8 cellular contexts compared by ENCODE assay signal in genomic region chr22:35380537-35381423, GRCh38. TPM values are rescaled to one million over a fixed set of nuclear protein-coding genes. Genes with fewer than 3 reads are reported as not detected.
DNase-seq lines count a peak whose midpoint lies in the region; ATAC-seq and TF ChIP-seq lines count a peak whose summit lies in the region.

TSS of gene HMOX1 (plus strand) at chr22:35381096. CDS start at chr22:35381174, 78 bp downstream.

- peak within 1 kb of the TSS; percentile 28 for H3K18ac ChIP-seq in H9 (ENCODE audit: insufficient read length, low read depth, low read length)

- no peak within 1 kb of the TSS for H2BK120ac ChIP-seq in H9 (ENCODE audit: low read depth, low read length, poor library complexity, severe bottlenecking)

- H3K14ac ChIP-seq in H9 (ENCODE audit: insufficient read depth, low read length) = peak within 1 kb of the TSS; percentile 89

- no peak within 1 kb of the TSS for H3T11ph ChIP-seq in H9 (ENCODE audit: low read length)

- no peak within 1 kb of the TSS for H4K91ac ChIP-seq in H9 (ENCODE audit: insufficient read length, low read depth, low read length)

- DNase-seq in GF-D8 (lab: John Stamatoyannopoulos, UW) (peak; percentile 6), H9 (peak; percentile 81), NCI-H146 (lab: John Stamatoyannopoulos, UW) (peak; percentile 75), cerebellum (ENCODE audit: low spot score) (peak; percentile 63), iris pigment epithelial cell (ENCODE audit: low read depth) (peak; percentile 90)
- peak; percentile 17 to 48 (median 36) for DNase-seq in activated CD4-positive, CD25-positive, alpha-beta regulatory T cell (lab: John Stamatoyannopoulos, UW)

- H3K27me3 ChIP-seq in H9 (ENCODE audit: insufficient read depth, low read length) (no peaks in the 10 kb centered on the region), skeletal muscle satellite cell (ENCODE audit: control insufficient read depth, insufficient read depth, low read length) (no peaks in the 10 kb centered on the region)

- no peak within 1 kb of the TSS for H2AFZ ChIP-seq in H9 (ENCODE audit: low read length)

- H3K4me3 Mint-ChIP-seq in H9 = peak within 1 kb of the TSS; percentile 66 to 82

- H2BK12ac ChIP-seq in H9 (ENCODE audit: insufficient read length, low read depth, low read length) = no peak within 1 kb of the TSS

- H3K4me2 ChIP-seq in H9 (ENCODE audit: insufficient read depth, insufficient read length, low read length) (peak within 1 kb of the TSS; percentile 87), skeletal muscle satellite cell (ENCODE audit: low read length) (peak within 1 kb of the TSS; percentile 90)

- peaks cover 7% of the 10 kb centered on the region for H3K23me2 ChIP-seq in H9 (ENCODE audit: insufficient read length, low read depth, low read length, poor library complexity, severe bottlenecking)

- no peak; the same call in 2 of the 3 replicates for TF ChIP-seq CTCF in H9 (conservative IDR thresholded peaks at IDR 0.05)

- H3K27ac Mint-ChIP-seq in H9 = peak within 1 kb of the TSS in 2 of 3 experiments; percentile 35 to 72; a peak in 2 of 7 replicates

- H3K79me1 ChIP-seq in H9 (ENCODE audit: insufficient read depth, low read depth, low read length, poor library complexity, severe bottlenecking) = no peaks in the 10 kb centered on the region

- peaks cover 25% of the 10 kb centered on the region for H3K36me3 ChIP-seq in skeletal muscle satellite cell (ENCODE audit: insufficient read depth, low read length)

- H3K9me3 Mint-ChIP-seq in H9 = no peaks in the 10 kb centered on the region; a peak in 1 of 5 replicates

- peak within 1 kb of the TSS; percentile 70 for H3K9ac ChIP-seq in H9 (ENCODE audit: extremely low read depth, insufficient read length, low read length)
- H3K9ac ChIP-seq in skeletal muscle satellite cell (ENCODE audit: low read depth, low read length) = peak within 1 kb of the TSS; percentile 89

- peak within 1 kb of the TSS; percentile 83 for H3K4me3 ChIP-seq in skeletal muscle satellite cell (ENCODE audit: low read length)

- H2BK5ac ChIP-seq in H9 (ENCODE audit: insufficient read length, low read length) = no peak within 1 kb of the TSS

- ATAC-seq in GM21515 (IDR thresholded peaks at IDR 0.05; ENCODE audit: unreplicated experiment) = no peak

- peak within 1 kb of the TSS; percentile 25 for H2AK5ac ChIP-seq in H9 (ENCODE audit: insufficient read length, low read length)

- no CpG with 5 or more reads among the region's 47 CpGs for WGBS in H9 (ENCODE audit: extremely low coverage, insufficient read length, low lambda C conversion rate)

- H3K4me1 ChIP-seq in H9 (ENCODE audit: insufficient read depth, low read length) (peaks cover 5% of the 10 kb centered on the region; the same call in 1 of the 2 replicates), skeletal muscle satellite cell (ENCODE audit: control insufficient read depth, insufficient read depth, low read length) (peaks cover 36% of the 10 kb centered on the region)

- H3K36me3 Mint-ChIP-seq in H9 (ENCODE audit: insufficient read depth in 1 of 3, low read depth in 3 of 3) = peaks cover 0 to 24% (median 3%) of the 10 kb centered on the region in 3 experiments; a peak in 4 of 7 replicates

- H2BK20ac ChIP-seq in H9 (ENCODE audit: low read depth, low read length, poor library complexity, severe bottlenecking) = no peak within 1 kb of the TSS

- H3K23ac ChIP-seq in H9 (ENCODE audit: insufficient read length, low read depth, low read length) = no peak within 1 kb of the TSS

- H3K27me3 Mint-ChIP-seq in H9 (ENCODE audit: low read depth) = peaks cover 1% of the 10 kb centered on the region; the same call in 1 of the 2 replicates

- H3K79me2 ChIP-seq in H9 (ENCODE audit: insufficient read depth, low read length) = no peaks in the 10 kb centered on the region

- no peak within 1 kb of the TSS for H3K56ac ChIP-seq in H9 (ENCODE audit: insufficient read length, low read depth, low read length)

- H3K4me1 Mint-ChIP-seq in H9 = peaks cover 48 to 56% of the 10 kb centered on the region in 2 experiments

- no peaks in the 10 kb centered on the region for H3K9me3 ChIP-seq in H9 (ENCODE audit: control insufficient read depth, low read depth, low read length)
- no peaks in the 10 kb centered on the region for H3K9me3 ChIP-seq in skeletal muscle satellite cell (replicated peaks; ENCODE audit: low read length)

- no peak within 1 kb of the TSS for H3K4ac ChIP-seq in H9 (ENCODE audit: low read depth, low read length)

- no peak within 1 kb of the TSS for H4K5ac ChIP-seq in H9 (ENCODE audit: insufficient read length, low read depth, low read length)

- no peaks in the 10 kb centered on the region for H4K20me1 ChIP-seq in H9 (ENCODE audit: control insufficient read depth, insufficient read depth, insufficient read length)

- no peak within 1 kb of the TSS for H4K8ac ChIP-seq in H9 (replicated peaks; ENCODE audit: insufficient read length, low read depth, low read length)

- H2BK15ac ChIP-seq in H9 (ENCODE audit: low read depth, low read length) = no peak within 1 kb of the TSS

- no peak within 1 kb of the TSS for H3K27ac ChIP-seq in H9 (ENCODE audit: insufficient read length, low read depth, low read length)

RNA-seq across cellular contexts. Expression of gene HMOX1, which starts in this region (rescaled TPM):
- total RNA-seq in H9 (2021) = 22.7 and 25.7 TPM in 2 replicates
- 4.3 TPM for total RNA-seq in cerebellum
- 320 and 388 TPM in 2 replicates for total RNA-seq in skeletal muscle satellite cell (2012; rRNA removed)

Comparison
In these comparisons a context has a peak if more than half of its experiments do, and no peak if none do; other contexts are left out.
1. DNase-seq: peak in every context shown above with its lines; median percentile 90 in iris pigment epithelial cell; 81 in H9; 75 in NCI-H146; 63 in cerebellum; 36 in activated CD4-positive, CD25-positive, alpha-beta regulatory T cell; 6 in GF-D8.